Comparison of ENCODE assay signal across 24 cellular contexts in genomic region chr5:148482196-148482595, GRCh38.
DNase-seq lines count a peak whose midpoint lies in the region; ATAC-seq and TF ChIP-seq lines count a peak whose summit lies in the region.
"Had no signal": no experiment of that assay in that cellular context is flagged by ENCODE, and none has a peak within 500 bp of the region (broad histone marks: within the 10 kb centered on the region; RNA-seq: fewer than 3 reads in every experiment).

No MANE protein-coding gene starts in this region.

- H3K27ac Mint-ChIP-seq in stimulated activated naive CD8-positive, alpha-beta T cell treated with anti-CD3 and anti-CD28 coated beads, Interleukin-15, amount 100 ng/mL, for 72 hours, result no peak overlapping the region
- no peak overlapping the region for H3K27ac Mint-ChIP-seq in T-helper 17 cell
- H3K27ac Mint-ChIP-seq: activated CD8-positive, alpha-beta T cell treated with anti-CD3 and anti-CD28 coated beads, Interleukin-2, amount 10 ng/mL, durations not matched to agents 7 days and 5 days; activated naive CD4-positive, alpha-beta T cell treated with anti-CD3 and anti-CD28 coated beads, Interleukin-2, amount 10 ng/mL, durations not matched to agents 7 days and 5 days; activated T-helper 17 cell treated with anti-CD3 and anti-CD28 coated beads, Interleukin-2, amount 50 U/mL, for 72 hours; CD4-positive, alpha-beta memory T cell; dendritic cell treated with granulocyte-macrophage colony-stimulating factor and Interleukin-4, amounts not matched to agents 40 ng/mL and 50 ng/mL, for 4 days; memory B cell had no signal

- H3K4me1 ChIP-seq in heart right ventricle (peaks cover 0 to 13% (median 2%) of the 10 kb centered on the region in 9 donors), esophagus squamous epithelium (no peaks in the 10 kb centered on the region)
- H3K4me1 ChIP-seq: adrenal gland, Peyer's patch had no signal

- peak overlapping the region in 1 of 2 donors; percentile 59 for H3K4me3 Mint-ChIP-seq in stimulated activated naive CD8-positive, alpha-beta T cell treated with anti-CD3 and anti-CD28 coated beads, Interleukin-15, amount 100 ng/mL, for 72 hours
- H3K4me3 Mint-ChIP-seq in T-helper 17 cell, result peak overlapping the region; percentile 79
- H3K4me3 Mint-ChIP-seq: activated CD8-positive, alpha-beta T cell treated with anti-CD3 and anti-CD28 coated beads, Interleukin-2, amount 10 ng/mL, durations not matched to agents 7 days and 5 days; activated naive CD4-positive, alpha-beta T cell treated with anti-CD3 and anti-CD28 coated beads, Interleukin-2, amount 10 ng/mL, durations not matched to agents 7 days and 5 days; activated T-helper 17 cell treated with anti-CD3 and anti-CD28 coated beads, Interleukin-2, amount 50 U/mL, for 72 hours; central memory CD8-positive, alpha-beta T cell; memory B cell; stimulated activated naive CD8-positive, alpha-beta T cell treated with anti-CD3 and anti-CD28 coated beads, Interleukin-15, Interleukin-2, amounts not matched to agents 100 ng/mL and 50 ng/mL, for 24 hours had no signal

- H3K36me3 ChIP-seq in heart right ventricle (no peaks in the 10 kb centered on the region), esophagus squamous epithelium (no peaks in the 10 kb centered on the region)
- H3K36me3 ChIP-seq: adrenal gland, ovary, Peyer's patch, thoracic aorta had no signal

- H3K36me3 Mint-ChIP-seq in T-helper 17 cell (ENCODE audit: low read depth), result peaks cover 2% of the 10 kb centered on the region
- H3K36me3 Mint-ChIP-seq: activated naive CD4-positive, alpha-beta T cell treated with anti-CD3 and anti-CD28 coated beads, Interleukin-2, amount 10 ng/mL, durations not matched to agents 7 days and 5 days; CD4-positive, alpha-beta memory T cell; memory B cell had no signal

- no peak for TF ChIP-seq CTCF in heart right ventricle (IDR thresholded peaks at IDR 0.05)
- no peak for TF ChIP-seq CTCF in esophagus squamous epithelium (IDR thresholded peaks at IDR 0.05)

- H3K27me3 ChIP-seq in heart right ventricle (peaks cover 0 to 12% (median 0%) of the 10 kb centered on the region in 7 donors), esophagus squamous epithelium (peaks cover 0 to 17% (median 0%) of the 10 kb centered on the region in 4 donors)
- H3K27me3 ChIP-seq: adrenal gland, ovary, Peyer's patch had no signal

- H3K4me3 ChIP-seq in heart right ventricle (peak overlapping the region in 3 of 10 donors; percentile 10 to 19 (median 15)), esophagus squamous epithelium (no peak overlapping the region)
- H3K4me3 ChIP-seq: adrenal gland, ovary, Peyer's patch, thoracic aorta had no signal

- intact Hi-C loops in heart right ventricle (cut with DNase I), result loop anchor here in 1 of 10 donors (1.0 kb wide), 1 partner anchor 38 kb away; no protein-coding TSS in a partner anchor
- intact Hi-C loops in esophagus squamous epithelium (cut with DNase I), result no loop called here

- no peak for TF ChIP-seq POLR2A in esophagus squamous epithelium (IDR thresholded peaks at IDR 0.05)

- no peak for DNase-seq in stimulated activated naive CD8-positive, alpha-beta T cell treated with anti-CD3 and anti-CD28 coated beads, Interleukin-15, amount 100 ng/mL, for 72 hours
- no peak for DNase-seq in stimulated activated naive CD8-positive, alpha-beta T cell treated with anti-CD3 and anti-CD28 coated beads, Interleukin-15, Interleukin-2, amounts not matched to agents 100 U/mL and 50 U/mL, for 24 hours
- DNase-seq in T-helper 17 cell (no peak), heart right ventricle (no peak), inferior parietal cortex (ENCODE audit: extremely low spot score) (no peak), esophagus squamous epithelium (lab: John Stamatoyannopoulos, UW) (no peak), kidney tubule cell (ENCODE audit: low spot score) (no peak)
- DNase-seq in activated CD8-positive, alpha-beta memory T cell treated with anti-CD3 and anti-CD28 coated beads for 24 hours, result no peak
- DNase-seq: NCI-H1105 treated with DMSO at 0.1 percent for 48 hours; NCI-H187 treated with DMSO at 0.1 percent for 48 hours; NCI-H524; NK-92 treated with Interleukin-12 subunit alpha and Interleukin-12 subunit beta, amount 100 ng/mL, for 24 hours had no signal

- H3K9me3 Mint-ChIP-seq in stimulated activated naive CD8-positive, alpha-beta T cell treated with anti-CD3 and anti-CD28 coated beads, Interleukin-15, amount 100 ng/mL, for 72 hours, result no peaks in the 10 kb centered on the region
- H3K9me3 Mint-ChIP-seq: activated naive CD4-positive, alpha-beta T cell treated with anti-CD3 and anti-CD28 coated beads, Interleukin-2, amount 10 ng/mL, durations not matched to agents 7 days and 5 days; activated T-helper 17 cell treated with anti-CD3 and anti-CD28 coated beads, Interleukin-2, amount 50 U/mL, for 72 hours; CD4-positive, alpha-beta memory T cell; central memory CD8-positive, alpha-beta T cell; dendritic cell treated with granulocyte-macrophage colony-stimulating factor and Interleukin-4, amounts not matched to agents 40 ng/mL and 50 ng/mL, for 4 days; memory B cell; stimulated activated naive CD8-positive, alpha-beta T cell treated with anti-CD3 and anti-CD28 coated beads, Interleukin-15, Interleukin-2, amounts not matched to agents 100 ng/mL and 50 ng/mL, for 24 hours had no signal

- peaks cover 11% of the 10 kb centered on the region for H3K4me1 Mint-ChIP-seq in stimulated activated naive CD8-positive, alpha-beta T cell treated with anti-CD3 and anti-CD28 coated beads, Interleukin-15, amount 100 ng/mL, for 72 hours
- peaks cover 5% of the 10 kb centered on the region for H3K4me1 Mint-ChIP-seq in T-helper 17 cell
- H3K4me1 Mint-ChIP-seq: activated naive CD4-positive, alpha-beta T cell treated with anti-CD3 and anti-CD28 coated beads, Interleukin-2, amount 10 ng/mL, durations not matched to agents 7 days and 5 days; central memory CD8-positive, alpha-beta T cell had no signal

- peaks cover 45% of the 10 kb centered on the region for H3K27me3 Mint-ChIP-seq in stimulated activated naive CD8-positive, alpha-beta T cell treated with anti-CD3 and anti-CD28 coated beads, Interleukin-15, amount 100 ng/mL, for 72 hours
- H3K27me3 Mint-ChIP-seq in T-helper 17 cell, result peaks cover 67% of the 10 kb centered on the region

- ATAC-seq in stimulated activated naive CD8-positive, alpha-beta T cell treated with anti-CD3 and anti-CD28 coated beads, Interleukin-15, amount 100 ng/mL, for 72 hours, result peak; percentile 10
- no peak for ATAC-seq in stimulated activated naive CD8-positive, alpha-beta T cell treated with anti-CD3 and anti-CD28 coated beads, Interleukin-15, Interleukin-2, amounts not matched to agents 100 U/mL and 50 U/mL, for 24 hours
- ATAC-seq in T-helper 17 cell (no peak), heart right ventricle (peak; percentile 17 to 92 (median 56))

- H3K9me3 ChIP-seq in T-helper 17 cell (ENCODE audit: control insufficient read depth, low read length, poor library complexity, severe bottlenecking), result no peaks in the 10 kb centered on the region
- H3K9me3 ChIP-seq in heart right ventricle, result no peaks in the 10 kb centered on the region
- H3K9me3 ChIP-seq in esophagus squamous epithelium, result no peaks in the 10 kb centered on the region
- H3K9me3 ChIP-seq: adrenal gland, ovary, Peyer's patch, thoracic aorta had no signal

- 48 to 59% methylated on average over 7 of the region's 7 CpGs for WGBS in heart right ventricle, 2 donors
- 44 to 56% methylated on average over 3 of the region's 7 CpGs for WGBS in esophagus squamous epithelium, 2 donors

- H3K27ac ChIP-seq in heart right ventricle (peak overlapping the region in 4 of 10 donors; percentile 29 to 51 (median 36)), esophagus squamous epithelium (no peak overlapping the region)
- H3K27ac ChIP-seq: adrenal gland, ovary, Peyer's patch, thoracic aorta had no signal

Comparison
In these comparisons a context has a peak if more than half of its experiments do, and no peak if none do; other contexts are left out.
1. ATAC-seq: peak in stimulated activated naive CD8-positive, alpha-beta T cell treated with anti-CD3 and anti-CD28 coated beads, Interleukin-15, amount 100 ng/mL, for 72 hours (single experiment) and heart right ventricle (8 of 8); none in stimulated activated naive CD8-positive, alpha-beta T cell treated with anti-CD3 and anti-CD28 coated beads, Interleukin-15, Interleukin-2, amounts not matched to agents 100 U/mL and 50 U/mL, for 24 hours (single experiment) and T-helper 17 cell (single experiment).